In genomic region chr18:6835345-6835744, GRCh38 we compare ENCODE assay signal across 17 cellular contexts.
DNase-seq lines count a peak whose midpoint lies in the region; ATAC-seq, FAIRE-seq and TF ChIP-seq lines count a peak whose summit lies in the region.
"Had no signal": no experiment of that assay in that cellular context is flagged by ENCODE, and none has a peak within 500 bp of the region (broad histone marks: within the 10 kb centered on the region; RNA-seq: fewer than 3 reads in every experiment).

No MANE protein-coding gene starts in this region.

- no peak overlapping the region for H2AK9ac ChIP-seq in IMR-90 (replicated peaks; ENCODE audit: low read depth, low read length, poor library complexity)

- TF ChIP-seq RAD21 in IMR-90 (IDR thresholded peaks at IDR 0.05; ENCODE audit: low read length) (no peak), HepG2 (CRISPR knock-in tag; IDR thresholded peaks at IDR 0.05) (no peak)

- no peak overlapping the region for H3K4ac ChIP-seq in IMR-90 (ENCODE audit: low read depth, low read length)

- peaks cover 7% of the 10 kb centered on the region for H3K9me1 ChIP-seq in IMR-90 (ENCODE audit: insufficient read depth, low read length)

- no peaks in the 10 kb centered on the region for H3K79me2 ChIP-seq in HepG2 (ENCODE audit: insufficient read depth, low read length)

- H3K9ac ChIP-seq in IMR-90 (ENCODE audit: low read depth, low read length) = no peak overlapping the region
- H3K9ac ChIP-seq in HepG2 (ENCODE audit: insufficient read depth, low read depth, low read length) = no peak overlapping the region

- H4K91ac ChIP-seq in IMR-90 (ENCODE audit: insufficient read depth, low read depth, low read length) = no peak overlapping the region

- H3K27me3 ChIP-seq in AG04450 (ENCODE audit: control insufficient read depth, insufficient read depth, low read length) = no peaks in the 10 kb centered on the region
- no peaks in the 10 kb centered on the region for H3K27me3 ChIP-seq in IMR-90 (ENCODE audit: control insufficient read depth, insufficient read depth, low read length)
- H3K27me3 ChIP-seq in HepG2 (ENCODE audit: control insufficient read depth in 1 of 2, insufficient read depth in 2 of 2, low read length in 2 of 2) = no peaks in the 10 kb centered on the region; a peak in 1 of 5 replicates

- CTCF ChIA-PET in AG04450 (lab: Charles Lee) = interaction anchor here (1.0 kb wide), 1 partner anchor 50 kb away, joined by 3 read pairs; no protein-coding TSS in a partner anchor
- CTCF ChIA-PET in IMR-90 (lab: Yijun Ruan, JAX) = no interaction called here
- CTCF ChIA-PET in HepG2 (lab: Yijun Ruan, JAX; ENCODE audit: low intra/inter-chr PET ratio, low total read pairs) = no interaction called here

- no peaks in the 10 kb centered on the region for H3K4me1 Mint-ChIP-seq in activated naive CD8-positive, alpha-beta T cell treated with anti-CD3 and anti-CD28 coated beads, Interleukin-2, amount 50 U/mL, for 24 hours
- H3K4me1 Mint-ChIP-seq: CD14-positive monocyte had no signal

- no peak overlapping the region for H3K56ac ChIP-seq in IMR-90 (ENCODE audit: extremely low read depth, insufficient read depth, low read length)

- H3K14ac ChIP-seq in IMR-90 (replicated peaks; ENCODE audit: low read depth, low read length) = no peak overlapping the region

- no peak for TF ChIP-seq CTCF in AG04450 (IDR thresholded peaks at IDR 0.05; ENCODE audit: low read depth, low read length)
- TF ChIP-seq CTCF in IMR-90 (conservative IDR thresholded peaks at IDR 0.05; ENCODE audit: low read depth, low read length) = no peak
- no peak for TF ChIP-seq CTCF in choroid plexus epithelial cell (conservative IDR thresholded peaks at IDR 0.05; ENCODE audit: low read depth, low read length)
- no peak for TF ChIP-seq CTCF in HepG2 (CRISPR knock-in tag; IDR thresholded peaks at IDR 0.05)

- H3K27me3 Mint-ChIP-seq in activated naive CD8-positive, alpha-beta T cell treated with anti-CD3 and anti-CD28 coated beads, Interleukin-2, amount 50 U/mL, for 24 hours = no peaks in the 10 kb centered on the region

- BruUV-seq in IMR-90 (replicated peaks; lab: Mats Ljungman, UMichigan) (no TSS peak), HepG2 (replicated peaks; lab: Mats Ljungman, UMichigan) (no TSS peak)

- in situ Hi-C loops in IMR-90 (cut with MboI; ENCODE audit: low sequenced_read_pairs) = no loop called here
- in situ Hi-C loops in HepG2 (cut with HindIII; ENCODE audit: extremely low pct_ligation_motif_present, low pct_unique_long_range_greater_than_20kb) = no loop called here

- no peak overlapping the region for H4K8ac ChIP-seq in IMR-90 (ENCODE audit: low read depth in 2 of 2, low read length in 2 of 2)

- H3K27ac Mint-ChIP-seq in activated naive CD8-positive, alpha-beta T cell treated with anti-CD3 and anti-CD28 coated beads, Interleukin-2, amount 50 U/mL, for 24 hours = no peak overlapping the region
- H3K27ac Mint-ChIP-seq: CD14-positive monocyte had no signal

- no peak for TF ChIP-seq POLR2A in IMR-90 (IDR thresholded peaks at IDR 0.05; ENCODE audit: low read depth, low read length)
- TF ChIP-seq POLR2A in HepG2 (IDR thresholded peaks at IDR 0.05; ENCODE audit: insufficient read depth in 1 of 2, low read depth in 2 of 2, low read length in 2 of 2) = no peak

- peak; percentile 37 for DNase-seq in AG04450 (ENCODE audit: low read depth, low spot score)
- DNase-seq in IMR-90 = peak; percentile 76
- peak; percentile 8 for DNase-seq in choroid plexus epithelial cell (ENCODE audit: low read depth)
- peak; percentile 6 for DNase-seq in HepG2 (ENCODE audit: low spot score)
- DNase-seq in NCI-H1048 (lab: John Stamatoyannopoulos, UW) = no peak
- DNase-seq in activated naive CD8-positive, alpha-beta T cell treated with anti-CD3 and anti-CD28 coated beads, Interleukin-2, amount 50 U/mL, for 24 hours = no peak
- DNase-seq: DND-41, GDM1, NCI-H1092, NCI-H187, PC-9 had no signal

- H4K20me1 ChIP-seq in IMR-90 (ENCODE audit: insufficient read depth, low read length) = no peaks in the 10 kb centered on the region
- no peaks in the 10 kb centered on the region for H4K20me1 ChIP-seq in HepG2 (ENCODE audit: insufficient read depth, low read length)

- FAIRE-seq in HepG2 (lab: Jason Lieb, UNC) = no peak
- FAIRE-seq: A204.1, GM12892 had no signal

- peaks cover 11% of the 10 kb centered on the region for H3K9me3 Mint-ChIP-seq in activated naive CD8-positive, alpha-beta T cell treated with anti-CD3 and anti-CD28 coated beads, Interleukin-2, amount 50 U/mL, for 24 hours

- H2BK15ac ChIP-seq in IMR-90 (ENCODE audit: low read depth, low read length) = no peak overlapping the region; the same call in 2 of the 3 replicates

- no peak overlapping the region for H3K27ac ChIP-seq in AG04450 (ENCODE audit: low read depth, low read length)
- no peak overlapping the region for H3K27ac ChIP-seq in IMR-90 (ENCODE audit: insufficient read depth, low read length)
- no peak overlapping the region for H3K27ac ChIP-seq in HepG2 (ENCODE audit: extremely low read length, insufficient read depth, low read length)
- H3K27ac ChIP-seq: PC-9 had no signal

- TF ChIP-seq EP300 in HepG2 (IDR thresholded peaks at IDR 0.05; ENCODE audit: low read depth in 2 of 2, low read length in 2 of 2) (no peak), HepG2 (CRISPR knock-in tag; IDR thresholded peaks at IDR 0.05; ENCODE audit: borderline replicate concordance) (no peak)

- no peaks in the 10 kb centered on the region for H3K9me3 ChIP-seq in AG04450 (ENCODE audit: control insufficient read depth, insufficient read depth, low read length)
- H3K9me3 ChIP-seq in IMR-90 (ENCODE audit: control insufficient read depth, insufficient read depth, low read length) = no peaks in the 10 kb centered on the region
- H3K9me3 ChIP-seq in HepG2 (ENCODE audit: low read length) = no peaks in the 10 kb centered on the region

- H3K4me3 Mint-ChIP-seq in activated naive CD8-positive, alpha-beta T cell treated with anti-CD3 and anti-CD28 coated beads, Interleukin-2, amount 50 U/mL, for 24 hours = no peak overlapping the region
- H3K4me3 Mint-ChIP-seq: CD14-positive monocyte had no signal

- no peak overlapping the region for H4K5ac ChIP-seq in IMR-90 (ENCODE audit: low read depth, low read length)

- peak; percentile 97 for ATAC-seq in IMR-90 (ENCODE audit: low read depth)
- no peak for ATAC-seq in HepG2
- no peak for ATAC-seq in HG02852 (IDR thresholded peaks at IDR 0.05; ENCODE audit: unreplicated experiment)
- no peak for ATAC-seq in activated naive CD8-positive, alpha-beta T cell treated with anti-CD3 and anti-CD28 coated beads, Interleukin-2, amount 50 U/mL, for 24 hours
- ATAC-seq in HG03460 (IDR thresholded peaks at IDR 0.05; ENCODE audit: unreplicated experiment) = no peak
- ATAC-seq: HCT116 had no signal

- no peak overlapping the region for H2AFZ ChIP-seq in IMR-90 (replicated peaks; ENCODE audit: low read length, poor library complexity)
- H2AFZ ChIP-seq in HepG2 (ENCODE audit: low read length) = no peak overlapping the region
- H2AFZ ChIP-seq: PC-9 had no signal

- H3K79me1 ChIP-seq in IMR-90 (ENCODE audit: low read depth in 1 of 2, low read length in 2 of 2) = no peaks in the 10 kb centered on the region

- H3K36me3 Mint-ChIP-seq in activated naive CD8-positive, alpha-beta T cell treated with anti-CD3 and anti-CD28 coated beads, Interleukin-2, amount 50 U/mL, for 24 hours (ENCODE audit: low read depth) = no peaks in the 10 kb centered on the region
- H3K36me3 Mint-ChIP-seq: CD14-positive monocyte had no signal

- H3K4me2 ChIP-seq in IMR-90 (ENCODE audit: low read depth, low read length) = no peak overlapping the region
- H3K4me2 ChIP-seq in HepG2 (ENCODE audit: low read depth, low read length) = no peak overlapping the region
- H3K4me2 ChIP-seq: PC-9 had no signal

- H3K36me3 ChIP-seq in IMR-90 (ENCODE audit: control insufficient read depth, insufficient read depth, low read length) (peaks cover 12% of the 10 kb centered on the region), HepG2 (replicated peaks in 1 of 2; ENCODE audit: control insufficient read depth in 1 of 2, insufficient read depth in 2 of 2, low read length in 2 of 2) (no peaks in the 10 kb centered on the region)

- POLR2A ChIA-PET in AG04450 (lab: Yijun Ruan, JAX) = no interaction called here
- POLR2A ChIA-PET in IMR-90 (lab: Charles Lee; ENCODE audit: unreplicated experiment) = no interaction called here
- POLR2A ChIA-PET in HepG2 (lab: Yijun Ruan, JAX) = no interaction called here

- H2BK5ac ChIP-seq in IMR-90 (ENCODE audit: low read depth, low read length, poor library complexity, severe bottlenecking) = no peak overlapping the region

- H3K4me1 ChIP-seq in IMR-90 (ENCODE audit: control insufficient read depth, insufficient read depth, low read length) (peaks cover 11% of the 10 kb centered on the region; the same call in 1 of the 2 replicates), HepG2 (ENCODE audit: insufficient read depth, low read length) (no peaks in the 10 kb centered on the region)

- H2AK5ac ChIP-seq in IMR-90 (ENCODE audit: low read depth, low read length) = no peak overlapping the region

- H3K18ac ChIP-seq in IMR-90 (ENCODE audit: low read depth, low read length) = no peak overlapping the region

- H3K23ac ChIP-seq in IMR-90 (ENCODE audit: low read depth, low read length) = no peak overlapping the region

- H3K4me3 ChIP-seq in AG04450 (ENCODE audit: low read depth, low read length) (no peak overlapping the region), IMR-90 (ENCODE audit: insufficient read depth, low read depth, low read length) (no peak overlapping the region), choroid plexus epithelial cell (ENCODE audit: low read depth, low read length) (no peak overlapping the region), HepG2 (replicated peaks in 1 of 3; ENCODE audit: insufficient read depth in 1 of 3, low read depth in 2 of 3, low read length in 3 of 3) (no peak overlapping the region)
- H3K4me3 ChIP-seq: PC-9 had no signal

- no CpG with 5 or more reads among the region's 1 CpG for WGBS in IMR-90 (ENCODE audit: extremely low coverage in 2 of 2, insufficient read length in 1 of 2), 2 experiments
- WGBS in HepG2 (ENCODE audit: low lambda C conversion rate) = 3% methylated on average over 1 of the region's 1 CpG

- intact Hi-C loops in IMR-90 (cut with micrococcal nuclease) (loop anchor here (2.0 to 5.0 kb wide), 2 partner anchors 17 to 88 kb away; no protein-coding TSS in a partner anchor), HepG2 (cut with micrococcal nuclease; ENCODE audit: unreplicated experiment) (loop anchor here (10.0 kb wide), 1 partner anchor 191 kb away; no protein-coding TSS in a partner anchor)

- no peak overlapping the region for H2BK120ac ChIP-seq in IMR-90 (ENCODE audit: low read depth, low read length)

- no peak overlapping the region for H2BK20ac ChIP-seq in IMR-90 (ENCODE audit: low read depth, low read length)

- dilution Hi-C loops in IMR-90 (cut with HindIII; ENCODE audit: low sequenced_read_pairs, unreplicated experiment) = no loop called here

TF ChIP-seq in IMR-90, 13 proteins besides CTCF, POLR2A, EP300 and RAD21 (continues in another document):
- peak; percentile 93 for TF ChIP-seq CEBPB (IDR thresholded peaks at IDR 0.05; ENCODE audit: low read depth, low read length)

Comparison
In these comparisons a context has a peak if more than half of its experiments do, and no peak if none do; other contexts are left out.
1. DNase-seq: peak in AG04450 (single experiment), IMR-90 (single experiment), choroid plexus epithelial cell (single experiment) and HepG2 (single experiment); none in NCI-H1048 (single experiment) and activated naive CD8-positive, alpha-beta T cell treated with anti-CD3 and anti-CD28 coated beads, Interleukin-2, amount 50 U/mL, for 24 hours (single experiment).